Comparison of ENCODE assay signal across 1 cellular context in the genomic region with DNA sequence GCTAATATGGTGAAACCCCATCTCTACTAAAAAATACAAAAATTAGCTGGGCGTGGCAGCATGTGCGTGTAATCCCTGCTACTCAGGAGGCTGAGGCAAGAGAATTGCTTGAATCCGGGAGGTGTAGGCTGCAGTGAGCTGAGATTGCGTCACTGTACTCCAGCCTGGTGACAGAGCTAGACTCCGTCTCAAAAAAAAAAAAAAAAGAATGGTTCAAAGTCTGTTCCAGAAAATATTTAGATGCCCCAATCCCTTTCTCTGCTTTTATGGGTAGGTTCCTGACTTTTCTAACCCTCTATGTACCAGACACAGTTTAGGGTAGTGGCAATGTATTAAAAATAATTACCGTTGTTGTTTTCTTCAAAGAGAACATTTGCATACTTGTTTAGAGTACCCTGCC.
TF ChIP-seq lines count a peak whose summit lies in the region.

No MANE protein-coding gene starts in this region.

TF ChIP-seq in HepG2, 621 proteins besides CTCF, POLR2A, EP300 and RAD21 (continued from another document and continues in another):
- TF ChIP-seq, protein P1, sequence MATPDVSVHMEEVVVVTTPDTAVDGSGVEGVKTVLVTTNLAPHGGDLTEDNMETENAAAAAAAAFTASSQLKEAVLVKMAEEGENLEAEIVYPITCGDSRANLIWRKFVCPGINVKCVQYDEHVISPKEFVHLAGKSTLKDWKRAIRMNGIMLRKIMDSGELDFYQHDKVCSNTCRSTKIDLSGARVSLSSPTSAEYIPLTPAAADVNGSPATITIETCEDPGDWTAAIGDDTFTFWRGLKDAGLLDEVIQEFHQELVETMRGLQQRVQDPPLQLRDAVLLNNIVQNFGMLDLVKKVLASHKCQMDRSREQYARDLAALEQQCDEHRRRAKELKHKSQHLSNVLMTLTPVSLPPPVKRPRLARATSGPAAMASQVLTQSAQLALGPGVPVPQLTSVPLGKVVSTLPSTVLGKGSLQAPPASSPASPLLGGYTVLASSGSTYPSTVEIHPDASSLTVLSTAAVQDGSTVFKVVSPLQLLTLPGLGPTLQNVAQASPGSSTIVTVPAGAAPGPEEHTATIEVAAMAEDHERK (CRISPR knock-in tag; IDR thresholded peaks at IDR 0.05; ENCODE audit: low read depth) = no peak
- TF ChIP-seq, protein P2, sequence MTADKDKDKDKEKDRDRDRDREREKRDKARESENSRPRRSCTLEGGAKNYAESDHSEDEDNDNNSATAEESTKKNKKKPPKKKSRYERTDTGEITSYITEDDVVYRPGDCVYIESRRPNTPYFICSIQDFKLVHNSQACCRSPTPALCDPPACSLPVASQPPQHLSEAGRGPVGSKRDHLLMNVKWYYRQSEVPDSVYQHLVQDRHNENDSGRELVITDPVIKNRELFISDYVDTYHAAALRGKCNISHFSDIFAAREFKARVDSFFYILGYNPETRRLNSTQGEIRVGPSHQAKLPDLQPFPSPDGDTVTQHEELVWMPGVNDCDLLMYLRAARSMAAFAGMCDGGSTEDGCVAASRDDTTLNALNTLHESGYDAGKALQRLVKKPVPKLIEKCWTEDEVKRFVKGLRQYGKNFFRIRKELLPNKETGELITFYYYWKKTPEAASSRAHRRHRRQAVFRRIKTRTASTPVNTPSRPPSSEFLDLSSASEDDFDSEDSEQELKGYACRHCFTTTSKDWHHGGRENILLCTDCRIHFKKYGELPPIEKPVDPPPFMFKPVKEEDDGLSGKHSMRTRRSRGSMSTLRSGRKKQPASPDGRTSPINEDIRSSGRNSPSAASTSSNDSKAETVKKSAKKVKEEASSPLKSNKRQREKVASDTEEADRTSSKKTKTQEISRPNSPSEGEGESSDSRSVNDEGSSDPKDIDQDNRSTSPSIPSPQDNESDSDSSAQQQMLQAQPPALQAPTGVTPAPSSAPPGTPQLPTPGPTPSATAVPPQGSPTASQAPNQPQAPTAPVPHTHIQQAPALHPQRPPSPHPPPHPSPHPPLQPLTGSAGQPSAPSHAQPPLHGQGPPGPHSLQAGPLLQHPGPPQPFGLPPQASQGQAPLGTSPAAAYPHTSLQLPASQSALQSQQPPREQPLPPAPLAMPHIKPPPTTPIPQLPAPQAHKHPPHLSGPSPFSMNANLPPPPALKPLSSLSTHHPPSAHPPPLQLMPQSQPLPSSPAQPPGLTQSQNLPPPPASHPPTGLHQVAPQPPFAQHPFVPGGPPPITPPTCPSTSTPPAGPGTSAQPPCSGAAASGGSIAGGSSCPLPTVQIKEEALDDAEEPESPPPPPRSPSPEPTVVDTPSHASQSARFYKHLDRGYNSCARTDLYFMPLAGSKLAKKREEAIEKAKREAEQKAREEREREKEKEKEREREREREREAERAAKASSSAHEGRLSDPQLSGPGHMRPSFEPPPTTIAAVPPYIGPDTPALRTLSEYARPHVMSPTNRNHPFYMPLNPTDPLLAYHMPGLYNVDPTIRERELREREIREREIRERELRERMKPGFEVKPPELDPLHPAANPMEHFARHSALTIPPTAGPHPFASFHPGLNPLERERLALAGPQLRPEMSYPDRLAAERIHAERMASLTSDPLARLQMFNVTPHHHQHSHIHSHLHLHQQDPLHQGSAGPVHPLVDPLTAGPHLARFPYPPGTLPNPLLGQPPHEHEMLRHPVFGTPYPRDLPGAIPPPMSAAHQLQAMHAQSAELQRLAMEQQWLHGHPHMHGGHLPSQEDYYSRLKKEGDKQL (CRISPR knock-in tag; IDR thresholded peaks at IDR 0.05; ENCODE audit: low read depth) = no peak
- TF ChIP-seq JUND (CRISPR knock-in tag; IDR thresholded peaks at IDR 0.05) (no peak), PHF5A (CRISPR knock-in tag; IDR thresholded peaks at IDR 0.05; ENCODE audit: low read depth, unreplicated experiment) (no peak), ZNF672 (CRISPR knock-in tag; IDR thresholded peaks at IDR 0.05) (no peak), ZBTB1 (CRISPR knock-in tag; IDR thresholded peaks at IDR 0.05; ENCODE audit: borderline replicate concordance) (no peak), ZNF790 (CRISPR knock-in tag; IDR thresholded peaks at IDR 0.05; ENCODE audit: borderline replicate concordance) (no peak), SCMH1 (CRISPR knock-in tag; IDR thresholded peaks at IDR 0.05; ENCODE audit: borderline replicate concordance) (no peak), NFE2 (CRISPR knock-in tag; IDR thresholded peaks at IDR 0.05) (no peak), ZNF432 (CRISPR knock-in tag; IDR thresholded peaks at IDR 0.05; ENCODE audit: borderline replicate concordance) (no peak), ZNF670 (CRISPR knock-in tag; IDR thresholded peaks at IDR 0.05; ENCODE audit: borderline replicate concordance) (no peak), ZNF550 (CRISPR knock-in tag; IDR thresholded peaks at IDR 0.05; ENCODE audit: borderline replicate concordance) (no peak), TBX3 (IDR thresholded peaks at IDR 0.05; ENCODE audit: borderline replicate concordance) (no peak), ELF3 (CRISPR knock-in tag; IDR thresholded peaks at IDR 0.05) (0 out of 2 replicates have a peak, but pooled peaks have one; percentile 13), HMG20B (CRISPR knock-in tag; conservative IDR thresholded peaks at IDR 0.05) (no peak; the same call in 1 of the 2 replicates), TBL1XR1 (IDR thresholded peaks at IDR 0.05; ENCODE audit: borderline replicate concordance, low read length, partially characterized antibody) (no peak), ZNF850 (CRISPR knock-in tag; conservative IDR thresholded peaks at IDR 0.05) (no peak), JUN (CRISPR knock-in tag; IDR thresholded peaks at IDR 0.05) (no peak), RNF2 (conservative IDR thresholded peaks at IDR 0.05; ENCODE audit: low read depth) (no peak), MYC (CRISPR knock-in tag; IDR thresholded peaks at IDR 0.05; ENCODE audit: borderline replicate concordance) (no peak), THYN1 (CRISPR knock-in tag; IDR thresholded peaks at IDR 0.05; ENCODE audit: borderline replicate concordance, low read depth) (no peak), KLF11 (CRISPR knock-in tag; IDR thresholded peaks at IDR 0.05) (no peak)
- TF ChIP-seq, protein P3, sequence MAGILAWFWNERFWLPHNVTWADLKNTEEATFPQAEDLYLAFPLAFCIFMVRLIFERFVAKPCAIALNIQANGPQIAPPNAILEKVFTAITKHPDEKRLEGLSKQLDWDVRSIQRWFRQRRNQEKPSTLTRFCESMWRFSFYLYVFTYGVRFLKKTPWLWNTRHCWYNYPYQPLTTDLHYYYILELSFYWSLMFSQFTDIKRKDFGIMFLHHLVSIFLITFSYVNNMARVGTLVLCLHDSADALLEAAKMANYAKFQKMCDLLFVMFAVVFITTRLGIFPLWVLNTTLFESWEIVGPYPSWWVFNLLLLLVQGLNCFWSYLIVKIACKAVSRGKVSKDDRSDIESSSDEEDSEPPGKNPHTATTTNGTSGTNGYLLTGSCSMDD (CRISPR knock-in tag; IDR thresholded peaks at IDR 0.05) = no peak
- TF ChIP-seq, protein P4, sequence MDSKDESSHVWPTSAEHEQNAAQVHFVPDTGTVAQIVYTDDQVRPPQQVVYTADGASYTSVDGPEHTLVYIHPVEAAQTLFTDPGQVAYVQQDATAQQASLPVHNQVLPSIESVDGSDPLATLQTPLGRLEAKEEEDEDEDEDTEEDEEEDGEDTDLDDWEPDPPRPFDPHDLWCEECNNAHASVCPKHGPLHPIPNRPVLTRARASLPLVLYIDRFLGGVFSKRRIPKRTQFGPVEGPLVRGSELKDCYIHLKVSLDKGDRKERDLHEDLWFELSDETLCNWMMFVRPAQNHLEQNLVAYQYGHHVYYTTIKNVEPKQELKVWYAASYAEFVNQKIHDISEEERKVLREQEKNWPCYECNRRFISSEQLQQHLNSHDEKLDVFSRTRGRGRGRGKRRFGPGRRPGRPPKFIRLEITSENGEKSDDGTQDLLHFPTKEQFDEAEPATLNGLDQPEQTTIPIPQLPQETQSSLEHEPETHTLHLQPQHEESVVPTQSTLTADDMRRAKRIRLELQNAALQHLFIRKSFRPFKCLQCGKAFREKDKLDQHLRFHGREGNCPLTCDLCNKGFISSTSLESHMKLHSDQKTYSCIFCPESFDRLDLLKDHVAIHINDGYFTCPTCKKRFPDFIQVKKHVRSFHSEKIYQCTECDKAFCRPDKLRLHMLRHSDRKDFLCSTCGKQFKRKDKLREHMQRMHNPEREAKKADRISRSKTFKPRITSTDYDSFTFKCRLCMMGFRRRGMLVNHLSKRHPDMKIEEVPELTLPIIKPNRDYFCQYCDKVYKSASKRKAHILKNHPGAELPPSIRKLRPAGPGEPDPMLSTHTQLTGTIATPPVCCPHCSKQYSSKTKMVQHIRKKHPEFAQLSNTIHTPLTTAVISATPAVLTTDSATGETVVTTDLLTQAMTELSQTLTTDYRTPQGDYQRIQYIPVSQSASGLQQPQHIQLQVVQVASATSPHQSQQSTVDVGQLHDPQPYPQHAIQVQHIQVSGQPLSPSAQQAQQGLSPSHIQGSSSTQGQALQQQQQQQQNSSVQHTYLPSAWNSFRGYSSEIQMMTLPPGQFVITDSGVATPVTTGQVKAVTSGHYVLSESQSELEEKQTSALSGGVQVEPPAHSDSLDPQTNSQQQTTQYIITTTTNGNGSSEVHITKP (CRISPR knock-in tag; IDR thresholded peaks at IDR 0.05; ENCODE audit: low read depth) = no peak
- TF ChIP-seq, protein P5, sequence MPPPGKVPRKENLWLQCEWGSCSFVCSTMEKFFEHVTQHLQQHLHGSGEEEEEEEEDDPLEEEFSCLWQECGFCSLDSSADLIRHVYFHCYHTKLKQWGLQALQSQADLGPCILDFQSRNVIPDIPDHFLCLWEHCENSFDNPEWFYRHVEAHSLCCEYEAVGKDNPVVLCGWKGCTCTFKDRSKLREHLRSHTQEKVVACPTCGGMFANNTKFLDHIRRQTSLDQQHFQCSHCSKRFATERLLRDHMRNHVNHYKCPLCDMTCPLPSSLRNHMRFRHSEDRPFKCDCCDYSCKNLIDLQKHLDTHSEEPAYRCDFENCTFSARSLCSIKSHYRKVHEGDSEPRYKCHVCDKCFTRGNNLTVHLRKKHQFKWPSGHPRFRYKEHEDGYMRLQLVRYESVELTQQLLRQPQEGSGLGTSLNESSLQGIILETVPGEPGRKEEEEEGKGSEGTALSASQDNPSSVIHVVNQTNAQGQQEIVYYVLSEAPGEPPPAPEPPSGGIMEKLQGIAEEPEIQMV (CRISPR knock-in tag; IDR thresholded peaks at IDR 0.05; ENCODE audit: low read depth) = no peak
- TF ChIP-seq, protein P6, sequence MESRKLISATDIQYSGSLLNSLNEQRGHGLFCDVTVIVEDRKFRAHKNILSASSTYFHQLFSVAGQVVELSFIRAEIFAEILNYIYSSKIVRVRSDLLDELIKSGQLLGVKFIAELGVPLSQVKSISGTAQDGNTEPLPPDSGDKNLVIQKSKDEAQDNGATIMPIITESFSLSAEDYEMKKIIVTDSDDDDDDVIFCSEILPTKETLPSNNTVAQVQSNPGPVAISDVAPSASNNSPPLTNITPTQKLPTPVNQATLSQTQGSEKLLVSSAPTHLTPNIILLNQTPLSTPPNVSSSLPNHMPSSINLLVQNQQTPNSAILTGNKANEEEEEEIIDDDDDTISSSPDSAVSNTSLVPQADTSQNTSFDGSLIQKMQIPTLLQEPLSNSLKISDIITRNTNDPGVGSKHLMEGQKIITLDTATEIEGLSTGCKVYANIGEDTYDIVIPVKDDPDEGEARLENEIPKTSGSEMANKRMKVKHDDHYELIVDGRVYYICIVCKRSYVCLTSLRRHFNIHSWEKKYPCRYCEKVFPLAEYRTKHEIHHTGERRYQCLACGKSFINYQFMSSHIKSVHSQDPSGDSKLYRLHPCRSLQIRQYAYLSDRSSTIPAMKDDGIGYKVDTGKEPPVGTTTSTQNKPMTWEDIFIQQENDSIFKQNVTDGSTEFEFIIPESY (CRISPR knock-in tag; IDR thresholded peaks at IDR 0.05) = no peak
- TF ChIP-seq, protein P7, sequence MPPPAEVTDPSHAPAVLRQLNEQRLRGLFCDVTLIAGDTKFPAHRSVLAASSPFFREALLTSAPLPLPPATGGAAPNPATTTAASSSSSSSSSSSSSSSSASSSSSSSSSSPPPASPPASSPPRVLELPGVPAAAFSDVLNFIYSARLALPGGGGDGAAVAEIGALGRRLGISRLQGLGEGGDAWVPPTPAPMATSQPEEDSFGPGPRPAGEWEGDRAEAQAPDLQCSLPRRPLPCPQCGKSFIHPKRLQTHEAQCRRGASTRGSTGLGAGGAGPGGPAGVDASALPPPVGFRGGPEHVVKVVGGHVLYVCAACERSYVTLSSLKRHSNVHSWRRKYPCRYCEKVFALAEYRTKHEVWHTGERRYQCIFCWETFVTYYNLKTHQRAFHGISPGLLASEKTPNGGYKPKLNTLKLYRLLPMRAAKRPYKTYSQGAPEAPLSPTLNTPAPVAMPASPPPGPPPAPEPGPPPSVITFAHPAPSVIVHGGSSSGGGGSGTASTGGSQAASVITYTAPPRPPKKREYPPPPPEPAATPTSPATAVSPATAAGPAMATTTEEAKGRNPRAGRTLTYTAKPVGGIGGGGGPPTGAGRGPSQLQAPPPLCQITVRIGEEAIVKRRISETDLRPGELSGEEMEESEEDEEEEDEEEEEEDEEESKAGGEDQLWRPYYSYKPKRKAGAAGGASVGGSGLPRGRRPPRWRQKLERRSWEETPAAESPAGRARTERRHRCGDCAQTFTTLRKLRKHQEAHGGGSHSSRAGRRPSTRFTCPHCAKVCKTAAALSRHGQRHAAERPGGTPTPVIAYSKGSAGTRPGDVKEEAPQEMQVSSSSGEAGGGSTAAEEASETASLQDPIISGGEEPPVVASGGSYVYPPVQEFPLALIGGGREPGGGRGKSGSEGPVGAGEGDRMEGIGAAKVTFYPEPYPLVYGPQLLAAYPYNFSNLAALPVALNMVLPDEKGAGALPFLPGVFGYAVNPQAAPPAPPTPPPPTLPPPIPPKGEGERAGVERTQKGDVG (CRISPR knock-in tag; IDR thresholded peaks at IDR 0.05; ENCODE audit: borderline replicate concordance) = no peak
- TF ChIP-seq, protein P8, sequence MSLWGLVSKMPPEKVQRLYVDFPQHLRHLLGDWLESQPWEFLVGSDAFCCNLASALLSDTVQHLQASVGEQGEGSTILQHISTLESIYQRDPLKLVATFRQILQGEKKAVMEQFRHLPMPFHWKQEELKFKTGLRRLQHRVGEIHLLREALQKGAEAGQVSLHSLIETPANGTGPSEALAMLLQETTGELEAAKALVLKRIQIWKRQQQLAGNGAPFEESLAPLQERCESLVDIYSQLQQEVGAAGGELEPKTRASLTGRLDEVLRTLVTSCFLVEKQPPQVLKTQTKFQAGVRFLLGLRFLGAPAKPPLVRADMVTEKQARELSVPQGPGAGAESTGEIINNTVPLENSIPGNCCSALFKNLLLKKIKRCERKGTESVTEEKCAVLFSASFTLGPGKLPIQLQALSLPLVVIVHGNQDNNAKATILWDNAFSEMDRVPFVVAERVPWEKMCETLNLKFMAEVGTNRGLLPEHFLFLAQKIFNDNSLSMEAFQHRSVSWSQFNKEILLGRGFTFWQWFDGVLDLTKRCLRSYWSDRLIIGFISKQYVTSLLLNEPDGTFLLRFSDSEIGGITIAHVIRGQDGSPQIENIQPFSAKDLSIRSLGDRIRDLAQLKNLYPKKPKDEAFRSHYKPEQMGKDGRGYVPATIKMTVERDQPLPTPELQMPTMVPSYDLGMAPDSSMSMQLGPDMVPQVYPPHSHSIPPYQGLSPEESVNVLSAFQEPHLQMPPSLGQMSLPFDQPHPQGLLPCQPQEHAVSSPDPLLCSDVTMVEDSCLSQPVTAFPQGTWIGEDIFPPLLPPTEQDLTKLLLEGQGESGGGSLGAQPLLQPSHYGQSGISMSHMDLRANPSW (CRISPR knock-in tag; IDR thresholded peaks at IDR 0.05; ENCODE audit: borderline replicate concordance) = no peak
